In genomic region chr4:39497909-39498723, GRCh38 we compare ENCODE assay signal across 1 cellular context.
TF ChIP-seq lines count a peak whose summit lies in the region.

No MANE protein-coding gene starts in this region.

TF ChIP-seq in GM23338, 12 proteins besides CTCF, POLR2A, EP300 and RAD21 (continued from another document):
- TF ChIP-seq ZNF462 (CRISPR knock-in tag; IDR thresholded peaks at IDR 0.05) (no peak), EZH2phosphoT487 (IDR thresholded peaks at IDR 0.05; ENCODE audit: unreplicated experiment) (no peak), STAT1 (IDR thresholded peaks at IDR 0.05; ENCODE audit: unreplicated experiment) (no peak), POLR2AphosphoS5 (IDR thresholded peaks at IDR 0.05; ENCODE audit: low read depth) (no peak), ZNF331 (CRISPR knock-in tag; IDR thresholded peaks at IDR 0.05; ENCODE audit: low read depth) (no peak), CREB1 (CRISPR knock-in tag; IDR thresholded peaks at IDR 0.05; ENCODE audit: low read depth) (no peak), ZNF114 (CRISPR knock-in tag; IDR thresholded peaks at IDR 0.05) (no peak), REST (IDR thresholded peaks at IDR 0.05; ENCODE audit: unreplicated experiment) (no peak), JUNB (IDR thresholded peaks at IDR 0.05; ENCODE audit: unreplicated experiment) (no peak), EZH2 (IDR thresholded peaks at IDR 0.05; ENCODE audit: low read depth, unreplicated experiment) (no peak)
TF ChIP-seq in GM23338: peak in this region for 0.
